In the genomic region with DNA sequence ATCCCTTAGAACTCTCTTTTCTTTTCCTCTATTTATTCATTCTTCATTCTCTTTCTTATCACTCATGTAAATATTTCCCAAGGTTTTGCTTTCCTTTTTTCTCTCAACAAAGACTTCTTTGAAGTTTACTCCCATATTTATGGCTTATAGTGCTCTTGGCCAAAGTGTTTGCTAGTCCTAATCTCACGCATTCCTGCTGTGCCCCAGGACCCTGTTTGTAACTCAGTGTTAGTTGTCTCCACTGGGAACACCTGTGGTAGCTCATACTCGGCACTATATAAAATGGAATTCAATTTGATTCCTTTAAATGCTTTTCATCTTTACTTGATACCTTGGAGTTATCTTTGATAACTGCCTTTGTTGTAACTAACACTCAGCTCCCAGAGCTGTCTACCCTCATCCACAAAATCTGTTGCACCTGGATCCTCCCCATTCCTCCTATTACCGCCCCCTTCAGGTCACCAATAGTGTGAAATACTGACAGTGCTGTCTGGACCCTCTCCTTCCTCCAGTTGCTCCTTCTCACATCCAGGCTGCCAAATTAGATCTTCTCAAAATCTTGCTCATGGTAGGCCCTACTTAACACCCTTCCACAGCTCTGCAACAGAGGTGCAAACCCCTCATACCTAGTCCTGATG, we compare ENCODE assay signal across 1 cellular context.
TF ChIP-seq lines count a peak whose summit lies in the region.

No MANE protein-coding gene starts in this region.

TF ChIP-seq in IMR-90, 13 proteins besides CTCF, POLR2A, EP300 and RAD21 (continued from another document):
- no peak for TF ChIP-seq MXI1 (IDR thresholded peaks at IDR 0.05; ENCODE audit: borderline replicate concordance, low read depth, low read length)
- TF ChIP-seq RFX5 (IDR thresholded peaks at IDR 0.05; ENCODE audit: low read depth, low read length), result no peak
- no peak for TF ChIP-seq SMC3 (IDR thresholded peaks at IDR 0.05; ENCODE audit: low read depth, low read length)
- TF ChIP-seq USF2 (IDR thresholded peaks at IDR 0.05; ENCODE audit: low read depth, low read length), result no peak
